Comparison of ENCODE assay signal across 19 cellular contexts in genomic region chr21:44972301-44972814, GRCh38. TPM values are rescaled to one million over a fixed set of nuclear protein-coding genes. Genes with fewer than 3 reads are reported as not detected.
DNase-seq lines count a peak whose midpoint lies in the region; ATAC-seq, FAIRE-seq and TF ChIP-seq lines count a peak whose summit lies in the region.
"Had no signal": no experiment of that assay in that cellular context is flagged by ENCODE, and none has a peak within 500 bp of the region (broad histone marks: within the 10 kb centered on the region; RNA-seq: fewer than 3 reads in every experiment).

No MANE protein-coding gene starts in this region.

- H2AFZ ChIP-seq in HepG2 (ENCODE audit: low read length): no peak overlapping the region
- no peak overlapping the region for H2AFZ ChIP-seq in OCI-LY7 (ENCODE audit: low read length)

- no peak for TF ChIP-seq EP300 in HepG2 (IDR thresholded peaks at IDR 0.05; ENCODE audit: low read depth in 2 of 2, low read length in 2 of 2)
- no peak for TF ChIP-seq EP300 in HepG2 (CRISPR knock-in tag; IDR thresholded peaks at IDR 0.05; ENCODE audit: borderline replicate concordance)

- H3K79me2 ChIP-seq in HepG2 (ENCODE audit: insufficient read depth, low read length) (no peaks in the 10 kb centered on the region), OCI-LY7 (ENCODE audit: insufficient read depth, low read depth, low read length) (no peaks in the 10 kb centered on the region)

- H4K20me1 ChIP-seq in HepG2 (ENCODE audit: insufficient read depth, low read length): no peaks in the 10 kb centered on the region
- H4K20me1 ChIP-seq in OCI-LY7 (ENCODE audit: insufficient read depth, low read length): no peaks in the 10 kb centered on the region

- H3K4me3 ChIP-seq in HepG2 (replicated peaks in 1 of 3; ENCODE audit: insufficient read depth in 1 of 3, low read depth in 2 of 3, low read length in 3 of 3) (no peak overlapping the region), right lobe of liver (no peak overlapping the region), OCI-LY7 (ENCODE audit: low read depth, low read length, poor library complexity, severe bottlenecking) (no peak overlapping the region), tibial artery (no peak overlapping the region)
- H3K4me3 ChIP-seq: ascending aorta, Peyer's patch, right atrium auricular region, tibial nerve had no signal

- H3K27ac ChIP-seq in HepG2 (ENCODE audit: extremely low read length, insufficient read depth, low read length) (no peak overlapping the region), right lobe of liver (no peak overlapping the region), OCI-LY7 (ENCODE audit: low read depth, low read length, poor library complexity, severe bottlenecking) (no peak overlapping the region), tibial artery (peak overlapping the region; percentile 93 to 96)
- H3K27ac ChIP-seq: ascending aorta, Peyer's patch, right atrium auricular region, tibial nerve had no signal

- intact Hi-C loops in HepG2 (cut with micrococcal nuclease; ENCODE audit: unreplicated experiment): no loop called here
- intact Hi-C loops in right lobe of liver (cut with DNase I): no loop called here
- intact Hi-C loops in OCI-LY7 (cut with micrococcal nuclease; ENCODE audit: unreplicated experiment): no loop called here
- intact Hi-C loops in tibial artery (cut with DNase I; ENCODE audit: low total_unique reads): loop anchor here (5.0 kb wide), 1 partner anchor 65 kb away; no protein-coding TSS in a partner anchor
- intact Hi-C loops in cardiac septum (cut with DNase I): no loop called here

- no peaks in the 10 kb centered on the region for H3K27me3 ChIP-seq in HepG2 (ENCODE audit: control insufficient read depth in 1 of 2, insufficient read depth in 2 of 2, low read length in 2 of 2)
- H3K27me3 ChIP-seq in right lobe of liver: no peaks in the 10 kb centered on the region
- no peaks in the 10 kb centered on the region for H3K27me3 ChIP-seq in tibial artery
- H3K27me3 ChIP-seq: ascending aorta, Peyer's patch, right atrium auricular region, tibial nerve had no signal

- H3K4me1 ChIP-seq in HepG2 (ENCODE audit: insufficient read depth, low read length) (peaks cover 10% of the 10 kb centered on the region), right lobe of liver (peaks cover 0 to 14% (median 0%) of the 10 kb centered on the region in 4 donors), OCI-LY7 (ENCODE audit: insufficient read depth, low read length, poor library complexity, severe bottlenecking) (no peaks in the 10 kb centered on the region), tibial artery (peaks cover 2 to 97% (median 65%) of the 10 kb centered on the region in 4 donors)

- 93% methylated on average over 13 of the region's 19 CpGs for WGBS in HepG2 (ENCODE audit: low lambda C conversion rate)
- WGBS in right lobe of liver (ENCODE audit: insufficient coverage, low coverage, low lambda C conversion rate, missing lambda C conversion rate): no CpG with 5 or more reads among the region's 19 CpGs

- no peaks in the 10 kb centered on the region for H3K9me3 ChIP-seq in HepG2 (ENCODE audit: low read length)
- H3K9me3 ChIP-seq in right lobe of liver: no peaks in the 10 kb centered on the region
- no peaks in the 10 kb centered on the region for H3K9me3 ChIP-seq in OCI-LY7 (ENCODE audit: low read length)
- H3K9me3 ChIP-seq in tibial artery: no peaks in the 10 kb centered on the region
- H3K9me3 ChIP-seq: ascending aorta, Peyer's patch, right atrium auricular region, tibial nerve had no signal

- no TSS peak for BruUV-seq in HepG2 (replicated peaks; lab: Mats Ljungman, UMichigan)
- no TSS peak for BruUV-seq in OCI-LY7 (replicated peaks; lab: Mats Ljungman, UMichigan)

- CTCF ChIA-PET in HepG2 (lab: Yijun Ruan, JAX; ENCODE audit: low intra/inter-chr PET ratio, low total read pairs) (no interaction called here), OCI-LY7 (lab: Charles Lee; ENCODE audit: unreplicated experiment) (no interaction called here)

- H3K4me3 Mint-ChIP-seq in glutamatergic neuron (ENCODE audit: unreplicated experiment): peak overlapping the region; percentile 71
- H3K4me3 Mint-ChIP-seq: CD4-positive, alpha-beta memory T cell had no signal

- peak overlapping the region; percentile 93 for H3K27ac Mint-ChIP-seq in glutamatergic neuron (ENCODE audit: unreplicated experiment)

- TF ChIP-seq POLR2A in HepG2 (IDR thresholded peaks at IDR 0.05; ENCODE audit: insufficient read depth in 1 of 2, low read depth in 2 of 2, low read length in 2 of 2): no peak
- no peak for TF ChIP-seq POLR2A in right lobe of liver (IDR thresholded peaks at IDR 0.05)

- ATAC-seq in HepG2 (peak; percentile 13; the same call in 2 of the 3 replicates), right lobe of liver (no peak), HG02938 (IDR thresholded peaks at IDR 0.05; ENCODE audit: unreplicated experiment) (no peak)

- H3K27me3 Mint-ChIP-seq in glutamatergic neuron (ENCODE audit: unreplicated experiment): peaks cover 15% of the 10 kb centered on the region
- H3K27me3 Mint-ChIP-seq: CD4-positive, alpha-beta memory T cell had no signal

- H3K9me2 ChIP-seq in OCI-LY7 (ENCODE audit: insufficient read depth, low read length): no peaks in the 10 kb centered on the region

- H3K9ac ChIP-seq in HepG2 (ENCODE audit: insufficient read depth, low read depth, low read length): no peak overlapping the region

- POLR2A ChIA-PET in HepG2 (lab: Yijun Ruan, JAX) (interaction anchor here (1.2 kb wide), 1 partner anchor 13 kb away, joined by 6 read pairs; no protein-coding TSS in a partner anchor), OCI-LY7 (lab: Charles Lee) (no interaction called here)

- H3K4me1 Mint-ChIP-seq in glutamatergic neuron (ENCODE audit: low read depth, unreplicated experiment): peaks cover 35% of the 10 kb centered on the region

- H3K9me3 Mint-ChIP-seq in glutamatergic neuron (ENCODE audit: unreplicated experiment): peaks cover 6% of the 10 kb centered on the region
- H3K9me3 Mint-ChIP-seq: CD4-positive, alpha-beta memory T cell had no signal

- DNase-seq in HepG2 (ENCODE audit: low spot score) (no peak), right lobe of liver (no peak), OCI-LY7 (ENCODE audit: low spot score) (no peak), glutamatergic neuron (no peak), tibial artery (no peak), RPMI8226 (no peak), cardiac septum (ENCODE audit: low spot score) (no peak)
- DNase-seq: activated naive CD4-positive, alpha-beta T cell treated with Interleukin-2 at 50 U/mL for 16 hours; GOT3; NCI-H1436 treated with DMSO at 0.1 percent for 48 hours; NCI-H748 treated with DMSO at 0.1 percent for 48 hours; Peyer's patch; stimulated activated naive CD4-positive, alpha-beta T cell treated with Interleukin-2 at 50 U/mL for 16 hours had no signal

- no peak for FAIRE-seq in HepG2 (lab: Jason Lieb, UNC)
- FAIRE-seq: endometrium had no signal

- TF ChIP-seq CTCF in HepG2 (CRISPR knock-in tag; IDR thresholded peaks at IDR 0.05) (peak; percentile 28), right lobe of liver (IDR thresholded peaks at IDR 0.05) (no peak), OCI-LY7 (conservative IDR thresholded peaks at IDR 0.05; ENCODE audit: low read length) (peak; percentile 45; the same call in 1 of the 2 replicates), glutamatergic neuron (IDR thresholded peaks at IDR 0.05; ENCODE audit: partially characterized antibody, unreplicated experiment) (no peak), tibial artery (IDR thresholded peaks at IDR 0.05) (no peak)

- in situ Hi-C loops in HepG2 (cut with HindIII; ENCODE audit: extremely low pct_ligation_motif_present, low pct_unique_long_range_greater_than_20kb): no loop called here

- no peak overlapping the region for H3K4me2 ChIP-seq in HepG2 (ENCODE audit: low read depth, low read length)
- no peak overlapping the region for H3K4me2 ChIP-seq in OCI-LY7 (ENCODE audit: low read length)

- peaks cover 4% of the 10 kb centered on the region for H3K36me3 Mint-ChIP-seq in glutamatergic neuron (ENCODE audit: unreplicated experiment)

- H3K36me3 ChIP-seq in HepG2 (replicated peaks in 1 of 2; ENCODE audit: control insufficient read depth in 1 of 2, insufficient read depth in 2 of 2, low read length in 2 of 2) (peaks cover 16 to 41% of the 10 kb centered on the region in 2 experiments), right lobe of liver (no peaks in the 10 kb centered on the region), OCI-LY7 (ENCODE audit: insufficient read depth, low read length) (peaks cover 37% of the 10 kb centered on the region), tibial artery (peaks cover 19 to 65% (median 25%) of the 10 kb centered on the region in 3 donors)

- TF ChIP-seq RAD21 in HepG2 (CRISPR knock-in tag; IDR thresholded peaks at IDR 0.05): no peak

RNA-seq across cellular contexts. Expression of gene SLX9, which starts 32.5 kb away (rescaled TPM):
- total RNA-seq in HepG2 (2016; rRNA removed; fragmentation: Illumina TruSeq; extraction: Trizol): 47.1 and 51.5 TPM in 2 replicates
- total RNA-seq in HepG2 (2016; cell fraction: cytosol; rRNA removed; fragmentation: Illumina TruSeq; extraction: Trizol; ENCODE audit: low read depth): 43.4 and 50.9 TPM in 2 replicates
- 51.9 and 55.4 TPM in 2 replicates for total RNA-seq in HepG2 (2016; cell fraction: insoluble cytoplasmic fraction; rRNA removed; fragmentation: Illumina TruSeq; extraction: Trizol)
- 31.2 and 37.8 TPM in 2 replicates for total RNA-seq in HepG2 (2016; cell fraction: membrane; rRNA removed; fragmentation: Illumina TruSeq; extraction: Trizol)
- 17.3 and 20.5 TPM in 2 replicates for total RNA-seq in HepG2 (2016; cell fraction: nucleus; rRNA removed; fragmentation: Illumina TruSeq; extraction: Trizol)
- polyA plus RNA-seq in HepG2 (2011; rRNA removed): 21.0 and 22.6 TPM in 2 replicates
- polyA plus RNA-seq in HepG2 (2011; cell fraction: cytosol; rRNA removed): 32.4 and 47.0 TPM in 2 replicates
- polyA plus RNA-seq in HepG2 (2011; cell fraction: nucleus; rRNA removed): 22.9 and 26.2 TPM in 2 replicates
- polyA plus RNA-seq in HepG2 (2012): 22.9 TPM in 2 replicates
- 43.3 and 45.1 TPM in 2 replicates for polyA plus RNA-seq in HepG2 (2016; cell fraction: cytosol; fragmentation: Illumina TruSeq; extraction: Trizol; ENCODE audit: low read depth)
- polyA plus RNA-seq in HepG2 (2016; cell fraction: insoluble cytoplasmic fraction; fragmentation: Illumina TruSeq; extraction: Trizol; ENCODE audit: low read depth): 53.9 and 57.5 TPM in 2 replicates
- polyA plus RNA-seq in HepG2 (2016; cell fraction: membrane; fragmentation: Illumina TruSeq; extraction: Trizol; ENCODE audit: low read depth): 27.6 and 29.8 TPM in 2 replicates
- polyA plus RNA-seq in HepG2 (2016; cell fraction: nucleus; fragmentation: Illumina TruSeq; extraction: Trizol; ENCODE audit: insufficient read depth, low read depth): 35.4 and 41.4 TPM in 2 replicates
- 14.1 and 17.2 TPM in 2 replicates for polyA minus RNA-seq in HepG2 (2011; rRNA and poly(A)+ RNA removed; ENCODE audit: low replicate concordance)
- polyA minus RNA-seq in HepG2 (2011; cell fraction: cytosol; rRNA and poly(A)+ RNA removed): 15.8 and 22.1 TPM in 2 replicates
- 5.8 and 8.6 TPM in 2 replicates for polyA minus RNA-seq in HepG2 (2011; cell fraction: nucleus; rRNA and poly(A)+ RNA removed)
- total RNA-seq in right lobe of liver: 10 to 100 TPM; 15.0 to 27.9 (median 17.1) TPM
- 18.6 and 37.0 TPM in 2 replicates for total RNA-seq in OCI-LY7 (2014; rRNA removed; shearing (Covaris generic))
- 53.3 and 61.6 TPM in 2 replicates for total RNA-seq in OCI-LY7 (2022)
- 30.7 TPM for total RNA-seq in glutamatergic neuron (ENCODE audit: unreplicated experiment)
- 35.8 TPM for total RNA-seq in cardiac septum

RNA-seq across cellular contexts. Expression of gene ITGB2, which starts 51.7 kb away (rescaled TPM):
- total RNA-seq in HepG2 (2016; rRNA removed; fragmentation: Illumina TruSeq; extraction: Trizol) (1.6 and 4.2 TPM in 2 replicates), right lobe of liver (10 to 100 TPM; 12.9 to 61.8 (median 36.6) TPM), OCI-LY7 (2022) (60.8 and 78.9 TPM in 2 replicates), glutamatergic neuron (ENCODE audit: unreplicated experiment) (0.91 TPM), cardiac septum (11.5 TPM)
- total RNA-seq in HepG2 (2016; cell fraction: cytosol; rRNA removed; fragmentation: Illumina TruSeq; extraction: Trizol; ENCODE audit: low read depth): 0.71 and 0.91 TPM in 2 replicates
- total RNA-seq in HepG2 (2016; cell fraction: insoluble cytoplasmic fraction; rRNA removed; fragmentation: Illumina TruSeq; extraction: Trizol): 2.3 and 3.5 TPM in 2 replicates
- 1.2 and 1.9 TPM in 2 replicates for total RNA-seq in HepG2 (2016; cell fraction: membrane; rRNA removed; fragmentation: Illumina TruSeq; extraction: Trizol)
- total RNA-seq in HepG2 (2016; cell fraction: nucleus; rRNA removed; fragmentation: Illumina TruSeq; extraction: Trizol): 6.5 and 6.6 TPM in 2 replicates
- 18.0 and 26.4 TPM in 2 replicates for polyA plus RNA-seq in HepG2 (2011; rRNA removed)
- 22.3 and 25.2 TPM in 2 replicates for polyA plus RNA-seq in HepG2 (2011; cell fraction: cytosol; rRNA removed)
- polyA plus RNA-seq in HepG2 (2011; cell fraction: nucleus; rRNA removed): 63.6 and 64.3 TPM in 2 replicates
- polyA plus RNA-seq in HepG2 (2012): 28.1 and 37.9 TPM in 2 replicates
- polyA plus RNA-seq in HepG2 (2016; cell fraction: cytosol; fragmentation: Illumina TruSeq; extraction: Trizol; ENCODE audit: low read depth): 0.53 and 1.0 TPM in 2 replicates
- polyA plus RNA-seq in HepG2 (2016; cell fraction: insoluble cytoplasmic fraction; fragmentation: Illumina TruSeq; extraction: Trizol; ENCODE audit: low read depth): 2.2 and 2.5 TPM in 2 replicates
- polyA plus RNA-seq in HepG2 (2016; cell fraction: membrane; fragmentation: Illumina TruSeq; extraction: Trizol; ENCODE audit: low read depth): 1.3 and 1.5 TPM in 2 replicates
- polyA plus RNA-seq in HepG2 (2016; cell fraction: nucleus; fragmentation: Illumina TruSeq; extraction: Trizol; ENCODE audit: insufficient read depth, low read depth): 5.9 and 7.0 TPM in 2 replicates
- 1.4 and 26.8 TPM in 2 replicates for polyA minus RNA-seq in HepG2 (2011; rRNA and poly(A)+ RNA removed; ENCODE audit: low replicate concordance)
- polyA minus RNA-seq in HepG2 (2011; cell fraction: cytosol; rRNA and poly(A)+ RNA removed): 11.9 and 12.6 TPM in 2 replicates
- polyA minus RNA-seq in HepG2 (2011; cell fraction: nucleus; rRNA and poly(A)+ RNA removed): 10.0 and 14.7 TPM in 2 replicates
- 4.2 and 11.6 TPM in 2 replicates for total RNA-seq in OCI-LY7 (2014; rRNA removed; shearing (Covaris generic))

Comparison
In these comparisons a context has a peak if more than half of its experiments do, and no peak if none do; other contexts are left out.
1. CTCF ChIP-seq: peak in HepG2 (single experiment) and OCI-LY7 (single experiment); none in right lobe of liver (0 of 4), glutamatergic neuron (single experiment) and tibial artery (0 of 2).
2. H3K27ac ChIP-seq: peak in tibial artery (2 of 2); none in HepG2 (single experiment), right lobe of liver (0 of 3) and OCI-LY7 (single experiment).